27 cellular contexts compared by ENCODE assay signal in the genomic region with DNA sequence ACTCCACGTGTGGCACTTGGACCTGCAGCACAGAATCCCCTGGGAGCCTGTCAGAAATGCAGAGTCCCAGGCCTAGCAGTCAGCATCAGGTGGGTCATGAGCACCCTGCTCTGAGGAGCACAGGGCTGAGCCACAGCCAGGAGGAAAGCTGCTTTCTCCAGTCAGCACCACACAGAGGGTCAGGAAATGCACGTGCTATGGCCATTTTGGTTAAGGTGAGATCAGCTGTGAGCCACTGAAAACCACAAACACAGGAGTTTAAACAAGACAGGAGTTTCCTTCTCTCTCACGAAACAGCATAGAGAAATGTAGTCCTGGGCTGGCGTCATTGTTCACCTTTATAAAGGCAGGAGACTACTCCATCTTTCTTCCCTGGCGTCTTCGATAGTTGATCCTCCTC.
A peak's percentile ranks its signal among the peaks of the same experiment; 100 is the strongest.
DNase-seq lines count a peak whose midpoint lies in the region; ATAC-seq, FAIRE-seq and TF ChIP-seq lines count a peak whose summit lies in the region.
"Had no signal": no experiment of that assay in that cellular context is flagged by ENCODE, and none has a peak within 500 bp of the region (broad histone marks: within the 10 kb centered on the region; RNA-seq: fewer than 3 reads in every experiment).

No MANE protein-coding gene starts in this region.

- no peak for TF ChIP-seq RAD21 in GM12878 (IDR thresholded peaks at IDR 0.05; ENCODE audit: insufficient read depth, low read depth, low read length)

- in situ Hi-C loops in GM12878 (cut with MboI): no loop called here

- no peak for TF ChIP-seq POLR2A in GM12878 (IDR thresholded peaks at IDR 0.05; ENCODE audit: low read depth, low read length)

- peaks cover 16% of the 10 kb centered on the region for H3K4me1 ChIP-seq in GM12878 (ENCODE audit: control insufficient read depth, insufficient read depth, low read length)
- no peaks in the 10 kb centered on the region for H3K4me1 ChIP-seq in endodermal cell (ENCODE audit: control insufficient read depth, insufficient read depth, low read length)
- H3K4me1 ChIP-seq in left lung: peaks cover 0 to under 1% of the 10 kb centered on the region in 2 donors

- BruUV-seq in GM12878 (replicated peaks; lab: Mats Ljungman, UMichigan): no TSS peak

- no peak overlapping the region for H3K27ac Mint-ChIP-seq in endodermal cell
- H3K27ac Mint-ChIP-seq: CD4-positive, alpha-beta memory T cell; CD4-positive, CD25-positive, alpha-beta regulatory T cell; CD8-positive, alpha-beta memory T cell had no signal

- no peak overlapping the region for H3K4me3 Mint-ChIP-seq in endodermal cell
- H3K4me3 Mint-ChIP-seq in activated T-cell treated with anti-CD3 and anti-CD28 coated beads, Interleukin-2, amount 50 U/mL, for 4 hours: no peak overlapping the region
- H3K4me3 Mint-ChIP-seq: CD14-positive monocyte; CD4-positive, alpha-beta memory T cell; CD4-positive, CD25-positive, alpha-beta regulatory T cell had no signal

- H3K4me3 ChIP-seq in GM12878 (no peak overlapping the region), endodermal cell (ENCODE audit: low read length) (no peak overlapping the region), left lung (no peak overlapping the region)
- H3K4me3 ChIP-seq: BLaER1 had no signal

- H3K4me2 ChIP-seq in GM12878 (ENCODE audit: control insufficient read depth, insufficient read depth): no peak overlapping the region
- H3K4me2 ChIP-seq: BLaER1 had no signal

- H3K9me3 ChIP-seq in GM12878 (replicated peaks; ENCODE audit: control insufficient read depth, insufficient read depth, low read length): no peaks in the 10 kb centered on the region
- no peaks in the 10 kb centered on the region for H3K9me3 ChIP-seq in endodermal cell (ENCODE audit: control insufficient read depth, low read length)
- H3K9me3 ChIP-seq in left lung: no peaks in the 10 kb centered on the region
- H3K9me3 ChIP-seq: BE2C, BLaER1 had no signal

- SMC1A ChIA-PET in GM12878 (lab: Charles Lee; ENCODE audit: uncharacterized antibody, unreplicated experiment): no interaction called here

- no peak for FAIRE-seq in GM12878 (lab: Jason Lieb, UNC)
- FAIRE-seq: A204.1, GM12891, GM19239 had no signal

- intact Hi-C loops in GM12878 (cut with micrococcal nuclease; ENCODE audit: unreplicated experiment) (no loop called here), left lung (cut with DNase I) (no loop called here), left colon (cut with DNase I, micrococcal nuclease) (no loop called here)

- ATAC-seq in GM12878: no peak
- no peak for ATAC-seq in left lung
- no peak for ATAC-seq in left colon
- no peak for ATAC-seq in activated T-cell treated with anti-CD3 and anti-CD28 coated beads, Interleukin-2, amount 50 U/mL, for 4 hours

- H3K27me3 ChIP-seq in GM12878 (replicated peaks in 1 of 2; ENCODE audit: control insufficient read depth in 2 of 2, insufficient read depth in 2 of 2, low read length in 1 of 2) (no peaks in the 10 kb centered on the region), endodermal cell (ENCODE audit: control insufficient read depth, insufficient read depth, low read length, poor library complexity, severe bottlenecking) (no peaks in the 10 kb centered on the region), left lung (no peaks in the 10 kb centered on the region)
- H3K27me3 ChIP-seq: BE2C, BLaER1 had no signal

- H3K27ac ChIP-seq in GM12878 (ENCODE audit: control insufficient read depth, insufficient read depth): no peak overlapping the region
- H3K27ac ChIP-seq in endodermal cell (ENCODE audit: low read depth, low read length): no peak overlapping the region
- no peak overlapping the region for H3K27ac ChIP-seq in left lung
- H3K27ac ChIP-seq: BLaER1 had no signal

- H3K4me1 Mint-ChIP-seq in endodermal cell: peaks cover 5% of the 10 kb centered on the region
- H3K4me1 Mint-ChIP-seq in activated T-cell treated with anti-CD3 and anti-CD28 coated beads, Interleukin-2, amount 50 U/mL, for 4 hours (ENCODE audit: low read depth): peaks cover 8% of the 10 kb centered on the region

- no peaks in the 10 kb centered on the region for H3K79me2 ChIP-seq in GM12878 (ENCODE audit: control insufficient read depth, insufficient read depth, low read length)

- no peaks in the 10 kb centered on the region for H3K27me3 Mint-ChIP-seq in endodermal cell (ENCODE audit: insufficient read depth)
- no peaks in the 10 kb centered on the region for H3K27me3 Mint-ChIP-seq in activated T-cell treated with anti-CD3 and anti-CD28 coated beads, Interleukin-2, amount 50 U/mL, for 4 hours (ENCODE audit: low read depth)
- H3K27me3 Mint-ChIP-seq: CD4-positive, CD25-positive, alpha-beta regulatory T cell had no signal

- CTCF ChIA-PET in GM12878 (lab: Yijun Ruan, JAX): no interaction called here

- H3K9me3 Mint-ChIP-seq in endodermal cell: no peaks in the 10 kb centered on the region
- H3K9me3 Mint-ChIP-seq in activated T-cell treated with anti-CD3 and anti-CD28 coated beads, Interleukin-2, amount 50 U/mL, for 4 hours: no peaks in the 10 kb centered on the region
- H3K9me3 Mint-ChIP-seq: CD8-positive, alpha-beta memory T cell had no signal

- TF ChIP-seq EP300 in GM12878 (IDR thresholded peaks at IDR 0.05; ENCODE audit: borderline replicate concordance in 1 of 2, control insufficient read depth in 1 of 2, low read depth in 2 of 2, low read length in 2 of 2): no peak

- H3K36me3 ChIP-seq in GM12878 (ENCODE audit: control insufficient read depth in 2 of 2, insufficient read depth in 2 of 2, low read length in 1 of 2) (no peaks in the 10 kb centered on the region), endodermal cell (ENCODE audit: control insufficient read depth, insufficient read depth, low read length) (no peaks in the 10 kb centered on the region), left lung (no peaks in the 10 kb centered on the region)
- H3K36me3 ChIP-seq: BE2C, BLaER1 had no signal

- 41% methylated on average over 6 of the region's 6 CpGs for WGBS in GM12878 (ENCODE audit: insufficient coverage, insufficient replicate concordance, low lambda C conversion rate, missing lambda C conversion rate)
- 94 to 95% methylated on average over 6 of the region's 6 CpGs for WGBS in endodermal cell (ENCODE audit: insufficient coverage in 1 of 2, insufficient read length in 1 of 2), 2 experiments

- no peaks in the 10 kb centered on the region for H3K36me3 Mint-ChIP-seq in endodermal cell (ENCODE audit: low read depth)
- H3K36me3 Mint-ChIP-seq in activated T-cell treated with anti-CD3 and anti-CD28 coated beads, Interleukin-2, amount 50 U/mL, for 4 hours (ENCODE audit: insufficient read depth): no peaks in the 10 kb centered on the region
- H3K36me3 Mint-ChIP-seq: CD14-positive monocyte; CD4-positive, alpha-beta memory T cell; CD4-positive, CD25-positive, alpha-beta regulatory T cell; CD8-positive, alpha-beta memory T cell had no signal

- H2AFZ ChIP-seq in GM12878 (ENCODE audit: control insufficient read depth, low read depth, low read length): no peak overlapping the region

- DNase-seq in GM12878 (ENCODE audit: low read depth, low spot score) (no peak), endodermal cell (peak; percentile 33), islet precursor cell (peak; percentile 29), GM20000 (ENCODE audit: low spot score) (no peak), left lung (no peak), left colon (no peak)
- no peak for DNase-seq in activated T-cell treated with anti-CD3 and anti-CD28 coated beads, Interleukin-2, amount 50 U/mL, for 4 hours
- DNase-seq: 8988T; ACHN; C1 segment of cervical spinal cord; CD4-positive, alpha-beta memory T cell; CD4-positive, CD25-positive, alpha-beta regulatory T cell; CD8-positive, alpha-beta memory T cell; COR-L47; DMS 273 treated with DMSO at 0.1 percent for 48 hours; DMS153; DMS53; DMS79; DND-41; EL; GDM1 had no signal

- TF ChIP-seq CTCF in GM12878 (IDR thresholded peaks at IDR 0.05 in 2 of 3, conservative IDR thresholded peaks at IDR 0.05 in 1 of 3; ENCODE audit: control insufficient read depth in 2 of 3, extremely low read depth in 1 of 3, insufficient read depth in 1 of 3, low read depth in 3 of 3, low read length in 3 of 3): no peak
- no peak for TF ChIP-seq CTCF in endodermal cell (conservative IDR thresholded peaks at IDR 0.05)
- TF ChIP-seq CTCF in GM20000 (IDR thresholded peaks at IDR 0.05; ENCODE audit: extremely low read depth, missing control alignments): no peak
- no peak for TF ChIP-seq CTCF in left lung (IDR thresholded peaks at IDR 0.05)

- RAD21 ChIA-PET in GM12878 (lab: Charles Lee; ENCODE audit: unreplicated experiment): no interaction called here

- no peak overlapping the region for H3K9ac ChIP-seq in GM12878 (ENCODE audit: control insufficient read depth, insufficient read depth, low read length)
- H3K9ac ChIP-seq in endodermal cell (ENCODE audit: extremely low read depth, low read length, poor library complexity, severe bottlenecking): no peak overlapping the region
- H3K9ac ChIP-seq: BLaER1 had no signal

- no peaks in the 10 kb centered on the region for H4K20me1 ChIP-seq in GM12878 (ENCODE audit: control insufficient read depth, insufficient read depth)
- H4K20me1 ChIP-seq: BLaER1 had no signal

- POLR2A ChIA-PET in GM12878 (lab: Charles Lee): no interaction called here

TF ChIP-seq in GM12878, 131 proteins besides CTCF, POLR2A, EP300 and RAD21 (continues in another document):
- TF ChIP-seq ATF3 (IDR thresholded peaks at IDR 0.05; ENCODE audit: borderline replicate concordance, extremely low read depth, low read depth, low read length): no peak
- TF ChIP-seq NRF1 (conservative IDR thresholded peaks at IDR 0.05; ENCODE audit: low read depth, low read length): no peak
- TF ChIP-seq TARDBP (IDR thresholded peaks at IDR 0.05; ENCODE audit: borderline replicate concordance): no peak
- TF ChIP-seq LARP7 (IDR thresholded peaks at IDR 0.05): no peak
- TF ChIP-seq CEBPB (IDR thresholded peaks at IDR 0.05; ENCODE audit: borderline replicate concordance in 1 of 2, low read depth in 2 of 2, low read length in 2 of 2): no peak
- no peak for TF ChIP-seq SRF (IDR thresholded peaks at IDR 0.05; ENCODE audit: low read depth in 2 of 2, low read length in 2 of 2)
- TF ChIP-seq IKZF1 (conservative IDR thresholded peaks at IDR 0.05): 0 out of 2 replicates have a peak, but pooled peaks have one; percentile 19
- no peak for TF ChIP-seq MYB (IDR thresholded peaks at IDR 0.05; ENCODE audit: borderline replicate concordance, low read depth, low read length)

Comparison
In these comparisons a context has a peak if more than half of its experiments do, and no peak if none do; other contexts are left out.
1. DNase-seq: peak in endodermal cell (single experiment) and islet precursor cell (single experiment); none in GM12878 (single experiment), GM20000 (single experiment), left lung (0 of 2), left colon (0 of 2) and activated T-cell treated with anti-CD3 and anti-CD28 coated beads, Interleukin-2, amount 50 U/mL, for 4 hours (single experiment).